1 cellular context compared by ENCODE assay signal in the genomic region with DNA sequence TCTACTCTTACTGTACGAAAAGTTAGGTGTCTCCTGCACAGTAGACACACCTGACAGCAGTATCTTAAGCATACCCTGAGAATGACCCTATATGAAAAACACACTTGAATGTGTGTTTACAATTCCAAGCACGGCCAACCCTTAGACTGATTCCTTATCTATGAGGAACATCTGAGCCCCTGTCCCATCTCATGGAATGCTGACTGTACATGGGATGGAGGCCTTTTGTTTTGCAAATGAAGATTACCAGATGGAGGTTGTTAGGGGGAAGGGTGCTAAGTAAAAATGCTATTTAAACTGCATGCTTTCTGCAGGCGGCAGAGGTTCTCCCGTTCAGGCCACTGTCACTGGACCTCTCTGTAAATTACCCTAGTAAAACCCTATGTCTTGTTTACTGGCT.
TF ChIP-seq lines count a peak whose summit lies in the region.

No MANE protein-coding gene starts in this region.

TF ChIP-seq in GM23338, 12 proteins besides CTCF, POLR2A, EP300 and RAD21 (continued from another document):
- TF ChIP-seq, protein P1, sequence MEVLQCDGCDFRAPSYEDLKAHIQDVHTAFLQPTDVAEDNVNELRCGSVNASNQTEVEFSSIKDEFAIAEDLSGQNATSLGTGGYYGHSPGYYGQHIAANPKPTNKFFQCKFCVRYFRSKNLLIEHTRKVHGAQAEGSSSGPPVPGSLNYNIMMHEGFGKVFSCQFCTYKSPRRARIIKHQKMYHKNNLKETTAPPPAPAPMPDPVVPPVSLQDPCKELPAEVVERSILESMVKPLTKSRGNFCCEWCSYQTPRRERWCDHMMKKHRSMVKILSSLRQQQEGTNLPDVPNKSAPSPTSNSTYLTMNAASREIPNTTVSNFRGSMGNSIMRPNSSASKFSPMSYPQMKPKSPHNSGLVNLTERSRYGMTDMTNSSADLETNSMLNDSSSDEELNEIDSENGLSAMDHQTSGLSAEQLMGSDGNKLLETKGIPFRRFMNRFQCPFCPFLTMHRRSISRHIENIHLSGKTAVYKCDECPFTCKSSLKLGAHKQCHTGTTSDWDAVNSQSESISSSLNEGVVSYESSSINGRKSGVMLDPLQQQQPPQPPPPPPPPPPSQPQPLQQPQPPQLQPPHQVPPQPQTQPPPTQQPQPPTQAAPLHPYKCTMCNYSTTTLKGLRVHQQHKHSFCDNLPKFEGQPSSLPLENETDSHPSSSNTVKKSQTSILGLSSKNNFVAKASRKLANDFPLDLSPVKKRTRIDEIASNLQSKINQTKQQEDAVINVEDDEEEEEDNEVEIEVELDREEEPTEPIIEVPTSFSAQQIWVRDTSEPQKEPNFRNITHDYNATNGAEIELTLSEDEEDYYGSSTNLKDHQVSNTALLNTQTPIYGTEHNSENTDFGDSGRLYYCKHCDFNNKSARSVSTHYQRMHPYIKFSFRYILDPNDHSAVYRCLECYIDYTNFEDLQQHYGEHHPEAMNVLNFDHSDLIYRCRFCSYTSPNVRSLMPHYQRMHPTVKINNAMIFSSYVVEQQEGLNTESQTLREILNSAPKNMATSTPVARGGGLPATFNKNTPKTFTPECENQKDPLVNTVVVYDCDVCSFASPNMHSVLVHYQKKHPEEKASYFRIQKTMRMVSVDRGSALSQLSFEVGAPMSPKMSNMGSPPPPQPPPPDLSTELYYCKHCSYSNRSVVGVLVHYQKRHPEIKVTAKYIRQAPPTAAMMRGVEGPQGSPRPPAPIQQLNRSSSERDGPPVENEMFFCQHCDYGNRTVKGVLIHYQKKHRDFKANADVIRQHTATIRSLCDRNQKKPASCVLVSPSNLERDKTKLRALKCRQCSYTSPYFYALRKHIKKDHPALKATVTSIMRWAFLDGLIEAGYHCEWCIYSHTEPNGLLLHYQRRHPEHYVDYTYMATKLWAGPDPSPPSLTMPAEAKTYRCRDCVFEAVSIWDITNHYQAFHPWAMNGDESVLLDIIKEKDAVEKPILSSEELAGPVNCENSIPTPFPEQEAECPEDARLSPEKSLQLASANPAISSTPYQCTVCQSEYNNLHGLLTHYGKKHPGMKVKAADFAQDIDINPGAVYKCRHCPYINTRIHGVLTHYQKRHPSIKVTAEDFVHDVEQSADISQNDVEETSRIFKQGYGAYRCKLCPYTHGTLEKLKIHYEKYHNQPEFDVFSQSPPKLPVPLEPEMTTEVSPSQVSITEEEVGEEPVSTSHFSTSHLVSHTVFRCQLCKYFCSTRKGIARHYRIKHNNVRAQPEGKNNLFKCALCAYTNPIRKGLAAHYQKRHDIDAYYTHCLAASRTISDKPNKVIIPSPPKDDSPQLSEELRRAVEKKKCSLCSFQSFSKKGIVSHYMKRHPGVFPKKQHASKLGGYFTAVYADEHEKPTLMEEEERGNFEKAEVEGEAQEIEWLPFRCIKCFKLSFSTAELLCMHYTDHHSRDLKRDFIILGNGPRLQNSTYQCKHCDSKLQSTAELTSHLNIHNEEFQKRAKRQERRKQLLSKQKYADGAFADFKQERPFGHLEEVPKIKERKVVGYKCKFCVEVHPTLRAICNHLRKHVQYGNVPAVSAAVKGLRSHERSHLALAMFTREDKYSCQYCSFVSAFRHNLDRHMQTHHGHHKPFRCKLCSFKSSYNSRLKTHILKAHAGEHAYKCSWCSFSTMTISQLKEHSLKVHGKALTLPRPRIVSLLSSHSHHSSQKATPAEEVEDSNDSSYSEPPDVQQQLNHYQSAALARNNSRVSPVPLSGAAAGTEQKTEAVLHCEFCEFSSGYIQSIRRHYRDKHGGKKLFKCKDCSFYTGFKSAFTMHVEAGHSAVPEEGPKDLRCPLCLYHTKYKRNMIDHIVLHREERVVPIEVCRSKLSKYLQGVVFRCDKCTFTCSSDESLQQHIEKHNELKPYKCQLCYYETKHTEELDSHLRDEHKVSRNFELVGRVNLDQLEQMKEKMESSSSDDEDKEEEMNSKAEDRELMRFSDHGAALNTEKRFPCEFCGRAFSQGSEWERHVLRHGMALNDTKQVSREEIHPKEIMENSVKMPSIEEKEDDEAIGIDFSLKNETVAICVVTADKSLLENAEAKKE (CRISPR knock-in tag; IDR thresholded peaks at IDR 0.05), result no peak
- no peak for TF ChIP-seq ZNF331 (CRISPR knock-in tag; IDR thresholded peaks at IDR 0.05; ENCODE audit: low read depth)
- TF ChIP-seq, protein P2, sequence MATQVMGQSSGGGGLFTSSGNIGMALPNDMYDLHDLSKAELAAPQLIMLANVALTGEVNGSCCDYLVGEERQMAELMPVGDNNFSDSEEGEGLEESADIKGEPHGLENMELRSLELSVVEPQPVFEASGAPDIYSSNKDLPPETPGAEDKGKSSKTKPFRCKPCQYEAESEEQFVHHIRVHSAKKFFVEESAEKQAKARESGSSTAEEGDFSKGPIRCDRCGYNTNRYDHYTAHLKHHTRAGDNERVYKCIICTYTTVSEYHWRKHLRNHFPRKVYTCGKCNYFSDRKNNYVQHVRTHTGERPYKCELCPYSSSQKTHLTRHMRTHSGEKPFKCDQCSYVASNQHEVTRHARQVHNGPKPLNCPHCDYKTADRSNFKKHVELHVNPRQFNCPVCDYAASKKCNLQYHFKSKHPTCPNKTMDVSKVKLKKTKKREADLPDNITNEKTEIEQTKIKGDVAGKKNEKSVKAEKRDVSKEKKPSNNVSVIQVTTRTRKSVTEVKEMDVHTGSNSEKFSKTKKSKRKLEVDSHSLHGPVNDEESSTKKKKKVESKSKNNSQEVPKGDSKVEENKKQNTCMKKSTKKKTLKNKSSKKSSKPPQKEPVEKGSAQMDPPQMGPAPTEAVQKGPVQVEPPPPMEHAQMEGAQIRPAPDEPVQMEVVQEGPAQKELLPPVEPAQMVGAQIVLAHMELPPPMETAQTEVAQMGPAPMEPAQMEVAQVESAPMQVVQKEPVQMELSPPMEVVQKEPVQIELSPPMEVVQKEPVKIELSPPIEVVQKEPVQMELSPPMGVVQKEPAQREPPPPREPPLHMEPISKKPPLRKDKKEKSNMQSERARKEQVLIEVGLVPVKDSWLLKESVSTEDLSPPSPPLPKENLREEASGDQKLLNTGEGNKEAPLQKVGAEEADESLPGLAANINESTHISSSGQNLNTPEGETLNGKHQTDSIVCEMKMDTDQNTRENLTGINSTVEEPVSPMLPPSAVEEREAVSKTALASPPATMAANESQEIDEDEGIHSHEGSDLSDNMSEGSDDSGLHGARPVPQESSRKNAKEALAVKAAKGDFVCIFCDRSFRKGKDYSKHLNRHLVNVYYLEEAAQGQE (IDR thresholded peaks at IDR 0.05; ENCODE audit: unreplicated experiment), result no peak
- TF ChIP-seq, protein P3, sequence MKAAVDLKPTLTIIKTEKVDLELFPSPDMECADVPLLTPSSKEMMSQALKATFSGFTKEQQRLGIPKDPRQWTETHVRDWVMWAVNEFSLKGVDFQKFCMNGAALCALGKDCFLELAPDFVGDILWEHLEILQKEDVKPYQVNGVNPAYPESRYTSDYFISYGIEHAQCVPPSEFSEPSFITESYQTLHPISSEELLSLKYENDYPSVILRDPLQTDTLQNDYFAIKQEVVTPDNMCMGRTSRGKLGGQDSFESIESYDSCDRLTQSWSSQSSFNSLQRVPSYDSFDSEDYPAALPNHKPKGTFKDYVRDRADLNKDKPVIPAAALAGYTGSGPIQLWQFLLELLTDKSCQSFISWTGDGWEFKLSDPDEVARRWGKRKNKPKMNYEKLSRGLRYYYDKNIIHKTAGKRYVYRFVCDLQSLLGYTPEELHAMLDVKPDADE (IDR thresholded peaks at IDR 0.05), result no peak
- no peak for TF ChIP-seq ZNF114 (CRISPR knock-in tag; IDR thresholded peaks at IDR 0.05)
- no peak for TF ChIP-seq CREB1 (CRISPR knock-in tag; IDR thresholded peaks at IDR 0.05; ENCODE audit: low read depth)
- TF ChIP-seq STAT1 (IDR thresholded peaks at IDR 0.05; ENCODE audit: unreplicated experiment), result no peak
- no peak for TF ChIP-seq EZH2 (IDR thresholded peaks at IDR 0.05; ENCODE audit: low read depth, unreplicated experiment)
- TF ChIP-seq JUNB (IDR thresholded peaks at IDR 0.05; ENCODE audit: unreplicated experiment), result no peak
- TF ChIP-seq EZH2phosphoT487 (IDR thresholded peaks at IDR 0.05; ENCODE audit: unreplicated experiment), result no peak
- no peak for TF ChIP-seq NANOG (IDR thresholded peaks at IDR 0.05; ENCODE audit: borderline replicate concordance)
